In genomic region chr11:66715346-66716085, GRCh38 we compare ENCODE assay signal across 18 cellular contexts. TPM values are rescaled to one million over a fixed set of nuclear protein-coding genes. Genes with fewer than 3 reads are reported as not detected.
DNase-seq lines count a peak whose midpoint lies in the region; FAIRE-seq and TF ChIP-seq lines count a peak whose summit lies in the region.
"Had no signal": no experiment of that assay in that cellular context is flagged by ENCODE, and none has a peak within 500 bp of the region (broad histone marks: within the 10 kb centered on the region; RNA-seq: fewer than 3 reads in every experiment).

No MANE protein-coding gene starts in this region.

- H3K27ac ChIP-seq in H1 (ENCODE audit: low read depth, low read length) = no peak overlapping the region
- H3K27ac ChIP-seq in A673 (ENCODE audit: low read depth, low read length, poor library complexity, severe bottlenecking) = no peak overlapping the region
- H3K27ac ChIP-seq: BLaER1 treated with 17β-estradiol and CSF1 and Interleukin-3, amounts not matched to agents 10 nM and 100 nM had no signal

- no peak overlapping the region for H3K18ac ChIP-seq in H1 (ENCODE audit: extremely low read depth, low read length)

- WGBS in H1 (ENCODE audit: extremely low coverage in 1 of 2, insufficient coverage in 1 of 2, insufficient read length in 1 of 2, insufficient replicate concordance in 2 of 2, low coverage in 1 of 2, low lambda C conversion rate in 2 of 2, missing lambda C conversion rate in 1 of 2), 2 experiments = 94% methylated on average over 18 of the region's 19 CpGs; no CpG with 5 or more reads in 1 of the 2 experiments

- H3K4ac ChIP-seq in H1 (replicated peaks; ENCODE audit: insufficient read length, low read depth, low read length) = no peak overlapping the region

- peaks cover 11% of the 10 kb centered on the region for H3K79me1 ChIP-seq in H1 (ENCODE audit: low read depth, low read length)

- H4K20me1 ChIP-seq in H1 (replicated peaks in 1 of 2; ENCODE audit: control insufficient read depth in 1 of 2, insufficient read depth in 2 of 2, low read length in 2 of 2) = no peaks in the 10 kb centered on the region

- H3K79me2 ChIP-seq in H1 (ENCODE audit: control insufficient read depth in 1 of 2, insufficient read depth in 2 of 2, low read length in 2 of 2) = peaks cover 0 to 9% of the 10 kb centered on the region in 2 experiments; a peak in 1 of 4 replicates

- H4K8ac ChIP-seq in H1 (ENCODE audit: extremely low read depth, insufficient read depth, low read length) = peak overlapping the region; percentile 43; the same call in 1 of the 2 replicates

- DNase-seq in NCI-H82 (lab: John Stamatoyannopoulos, UW) (peak; percentile 72), NCI-H82 treated with DMSO at 0.1 percent for 48 hours (lab: John Stamatoyannopoulos, UW; ENCODE audit: unreplicated experiment) (no peak), H1 (ENCODE audit: low read depth in 1 of 2, low spot score in 2 of 2) (no peak), retinal pigment epithelial cell (ENCODE audit: low read depth) (peak; percentile 66), erythroblast (lab: John Stamatoyannopoulos, UW) (no peak), A673 (ENCODE audit: low spot score) (no peak)
- no peak for DNase-seq in activated CD4-positive, alpha-beta T cell treated with anti-CD3 and anti-CD28 coated beads, Interleukin-2, amount 50 U/mL, for 1 hour
- DNase-seq: 8988T; ACHN; Calu3; CD4-positive, CD25-positive, alpha-beta regulatory T cell; DMS153; DMS79 treated with DMSO at 0.1 percent for 48 hours; EL; GDM1; H7 had no signal

- peaks cover 9 to 26% (median 21%) of the 10 kb centered on the region in 4 experiments for H3K4me1 ChIP-seq in H1 (replicated peaks in 1 of 4; ENCODE audit: control insufficient read depth in 3 of 4, insufficient read depth in 4 of 4, low read length in 3 of 4)
- H3K4me1 ChIP-seq in A673 (ENCODE audit: insufficient read depth, low read length, poor library complexity, severe bottlenecking) = peaks cover 4% of the 10 kb centered on the region

- H3K56ac ChIP-seq in H1 (replicated peaks; ENCODE audit: insufficient read length, low read depth, low read length) = no peak overlapping the region

- H3K4me3 ChIP-seq in H1 (ENCODE audit: extremely low read depth in 1 of 4, insufficient read depth in 2 of 4, low read depth in 3 of 4, low read length in 4 of 4) (no peak overlapping the region), retinal pigment epithelial cell (ENCODE audit: low read length) (no peak overlapping the region), A673 (ENCODE audit: low read depth, low read length, poor library complexity, severe bottlenecking) (no peak overlapping the region)
- H3K4me3 ChIP-seq: BLaER1 treated with 17β-estradiol and CSF1 and Interleukin-3, amounts not matched to agents 10 nM and 100 nM had no signal

- TF ChIP-seq CTCF in H1 (IDR thresholded peaks at IDR 0.05; ENCODE audit: control extremely low read depth in 1 of 3, insufficient read depth in 1 of 3, low read depth in 1 of 3, low read length in 3 of 3) (no peak), retinal pigment epithelial cell (conservative IDR thresholded peaks at IDR 0.05; ENCODE audit: low read depth, low read length) (no peak), A673 (conservative IDR thresholded peaks at IDR 0.05; ENCODE audit: low read depth, low read length) (no peak)

- no peak overlapping the region for H3K9ac ChIP-seq in H1 (replicated peaks in 1 of 4; ENCODE audit: extremely low read depth in 1 of 4, low read depth in 3 of 4, low read length in 3 of 4)
- H3K9ac ChIP-seq: BLaER1 treated with 17β-estradiol and CSF1 and Interleukin-3, amounts not matched to agents 10 nM and 100 nM had no signal

- no peaks in the 10 kb centered on the region for H3K23me2 ChIP-seq in H1 (ENCODE audit: low read depth, low read length)

- no peak overlapping the region for H2BK12ac ChIP-seq in H1 (ENCODE audit: low read depth, low read length)

- TF ChIP-seq RAD21 in H1 (IDR thresholded peaks at IDR 0.05 in 1 of 2, conservative IDR thresholded peaks at IDR 0.05 in 1 of 2; ENCODE audit: low read depth in 2 of 2, low read length in 2 of 2) = no peak

- H2BK120ac ChIP-seq in H1 (replicated peaks; ENCODE audit: low read depth, low read length) = no peak overlapping the region

- H2AFZ ChIP-seq in H1 (ENCODE audit: low read length) = no peak overlapping the region

- H2BK5ac ChIP-seq in H1 (ENCODE audit: low read depth, low read length) = no peak overlapping the region

- no peak overlapping the region for H3K23ac ChIP-seq in H1 (ENCODE audit: insufficient read length)

- H2BK15ac ChIP-seq in H1 (ENCODE audit: low read length) = no peak overlapping the region

- H2BK20ac ChIP-seq in H1 (ENCODE audit: low read length) = no peak overlapping the region

- no peak overlapping the region for H4K91ac ChIP-seq in H1 (replicated peaks; ENCODE audit: insufficient read length, low read length)

- CTCF ChIA-PET in H1 (lab: Charles Lee; ENCODE audit: partially characterized antibody) = interaction anchor here (1.4 to 2.3 kb wide), 5 partner anchors 10 to 137 kb away, joined by 4 to 8 read pairs (median 6); no protein-coding TSS in a partner anchor
- CTCF ChIA-PET in A673 (lab: Charles Lee) = no interaction called here

- intact Hi-C loops in A673 (cut with micrococcal nuclease; ENCODE audit: unreplicated experiment) = no loop called here

- H3K27me3 ChIP-seq in H1 (replicated peaks in 1 of 4; ENCODE audit: control insufficient read depth in 3 of 4, extremely low read depth in 1 of 4, insufficient read depth in 3 of 4, low read length in 3 of 4) (no peaks in the 10 kb centered on the region), A673 (replicated peaks; ENCODE audit: insufficient read depth, low read depth, low read length, poor library complexity) (no peaks in the 10 kb centered on the region)
- H3K27me3 ChIP-seq: BLaER1 treated with 17β-estradiol and CSF1 and Interleukin-3, amounts not matched to agents 10 nM and 100 nM had no signal

- no peak overlapping the region for H3K14ac ChIP-seq in H1 (ENCODE audit: insufficient read length)

- TF ChIP-seq POLR2A in H1 (IDR thresholded peaks at IDR 0.05; ENCODE audit: control extremely low read depth in 1 of 2, low read depth in 2 of 2, low read length in 2 of 2) (no peak), erythroblast (IDR thresholded peaks at IDR 0.05; ENCODE audit: low read length) (no peak)

- POLR2A ChIA-PET in H1 (lab: Charles Lee; ENCODE audit: partially characterized antibody) = no interaction called here
- POLR2A ChIA-PET in A673 (lab: Charles Lee; ENCODE audit: low non-redundant PET) = no interaction called here

- no peak overlapping the region for H3K4me2 ChIP-seq in H1 (ENCODE audit: insufficient read depth in 1 of 2, low read depth in 2 of 2, low read length in 2 of 2)
- H3K4me2 ChIP-seq: BLaER1 treated with 17β-estradiol and CSF1 and Interleukin-3, amounts not matched to agents 10 nM and 100 nM had no signal

- H4K5ac ChIP-seq in H1 (ENCODE audit: insufficient read length, low read depth, low read length) = no peak overlapping the region

- no TSS peak for BruUV-seq in A673 (replicated peaks; lab: Mats Ljungman, UMichigan)

- H3K36me3 ChIP-seq in H1 (ENCODE audit: control insufficient read depth in 2 of 4, insufficient read depth in 4 of 4, low read length in 3 of 4) (peaks cover 13 to 46% (median 45%) of the 10 kb centered on the region in 4 experiments), A673 (ENCODE audit: insufficient read depth, low read length, poor library complexity, severe bottlenecking) (no peaks in the 10 kb centered on the region)

- no peak for FAIRE-seq in H1 (lab: Jason Lieb, UNC)
- FAIRE-seq: GM12892 had no signal

- H2AK5ac ChIP-seq in H1 (ENCODE audit: low read depth, low read length) = no peak overlapping the region

- no peak for TF ChIP-seq EP300 in H1 (IDR thresholded peaks at IDR 0.05; ENCODE audit: borderline replicate concordance in 1 of 2, low read depth in 2 of 2, low read length in 2 of 2)

- H3K9me3 ChIP-seq in H1 (ENCODE audit: insufficient read depth in 2 of 2, low read depth in 1 of 2, low read length in 1 of 2) (no peaks in the 10 kb centered on the region), A673 (ENCODE audit: low read depth, low read length, poor library complexity, severe bottlenecking) (no peaks in the 10 kb centered on the region)
- H3K9me3 ChIP-seq: BLaER1 treated with 17β-estradiol and CSF1 and Interleukin-3, amounts not matched to agents 10 nM and 100 nM had no signal

TF ChIP-seq in H1, 55 proteins besides CTCF, POLR2A, EP300 and RAD21 (continues in another document):
- no peak for TF ChIP-seq BRCA1 (IDR thresholded peaks at IDR 0.05; ENCODE audit: low read depth, low read length)
- TF ChIP-seq SIN3A (conservative IDR thresholded peaks at IDR 0.05 in 1 of 2, IDR thresholded peaks at IDR 0.05 in 1 of 2; ENCODE audit: low read depth in 1 of 2, low read length in 2 of 2) = no peak
- no peak for TF ChIP-seq CBX8 (IDR thresholded peaks at IDR 0.05; ENCODE audit: borderline replicate concordance, low read depth, low read length)
- TF ChIP-seq KDM5A (IDR thresholded peaks at IDR 0.05; ENCODE audit: low read length) = no peak
- TF ChIP-seq RNF2 (IDR thresholded peaks at IDR 0.05; ENCODE audit: borderline replicate concordance, low read depth, low read length, missing control alignments, poor library complexity, severe bottlenecking) = no peak
- no peak for TF ChIP-seq RXRA (IDR thresholded peaks at IDR 0.05; ENCODE audit: insufficient read depth, low read depth, low read length)
- no peak for TF ChIP-seq CHD2 (IDR thresholded peaks at IDR 0.05; ENCODE audit: low read length)

RNA-seq across cellular contexts. Expression of gene SPTBN2, which starts 13.5 kb away (rescaled TPM):
- total RNA-seq in H1 (2021; fragmentation: NEBNext Ultra II Directional; extraction: Animal tissue kit (Norgen Biotek cat#: 25700)) = 69.0 and 71.4 TPM in 2 replicates
- 19.1 and 25.9 TPM in 2 replicates for polyA plus RNA-seq in H1 (2011; rRNA removed)
- 22.8 TPM for polyA plus RNA-seq in H1 (2011; cell fraction: cytosol; rRNA removed)
- 87.4 TPM for polyA plus RNA-seq in H1 (2011; cell fraction: nucleus; rRNA removed)
- polyA plus RNA-seq in H1 (2012, experiment 1 of 2) = 33.8 to 72.3 TPM (median 66.2 TPM) in 4 replicates
- polyA plus RNA-seq in H1 (2012, experiment 2 of 2) = 35.6 TPM
- polyA plus RNA-seq in H1 (2013, experiment 1 of 2) = 24.5 TPM
- polyA plus RNA-seq in H1 (2013, experiment 2 of 2) = 25.1 TPM
- 37.3 and 37.6 TPM in 2 replicates for polyA minus RNA-seq in H1 (2011; rRNA and poly(A)+ RNA removed)
- polyA minus RNA-seq in H1 (2011; cell fraction: cytosol; rRNA and poly(A)+ RNA removed) = 28.1 TPM
- polyA minus RNA-seq in H1 (2011; cell fraction: nucleus; rRNA and poly(A)+ RNA removed) = 34.3 TPM
- total RNA-seq in A673 (2021) = 21.1 and 34.4 TPM in 2 replicates
- polyA plus RNA-seq: CD4-positive, CD25-positive, alpha-beta regulatory T cell had no signal

RNA-seq across cellular contexts. Expression of gene RBM4B, which starts 37.8 kb away (rescaled TPM):
- 27.5 and 30.6 TPM in 2 replicates for total RNA-seq in H1 (2021; fragmentation: NEBNext Ultra II Directional; extraction: Animal tissue kit (Norgen Biotek cat#: 25700))
- polyA plus RNA-seq in H1 (2011; rRNA removed) = 19.2 and 30.5 TPM in 2 replicates
- polyA plus RNA-seq in H1 (2011; cell fraction: cytosol; rRNA removed) = 32.9 TPM
- 37.4 TPM for polyA plus RNA-seq in H1 (2011; cell fraction: nucleus; rRNA removed)
- 25.2 to 37.5 TPM (median 29.7 TPM) in 4 replicates for polyA plus RNA-seq in H1 (2012, experiment 1 of 2)
- polyA plus RNA-seq in H1 (2012, experiment 2 of 2) = 7.2 TPM
- 25.9 TPM for polyA plus RNA-seq in H1 (2013, experiment 1 of 2)
- 24.2 TPM for polyA plus RNA-seq in H1 (2013, experiment 2 of 2)
- polyA minus RNA-seq in H1 (2011; rRNA and poly(A)+ RNA removed) = 25.2 and 29.1 TPM in 2 replicates
- 11.6 TPM for polyA minus RNA-seq in H1 (2011; cell fraction: cytosol; rRNA and poly(A)+ RNA removed)
- polyA minus RNA-seq in H1 (2011; cell fraction: nucleus; rRNA and poly(A)+ RNA removed) = 24.8 TPM
- 35.0 and 40.5 TPM in 2 replicates for total RNA-seq in A673 (2021)

Comparison
In these comparisons a context has a peak if more than half of its experiments do, and no peak if none do; other contexts are left out.
1. DNase-seq: peak in NCI-H82 (single experiment) and retinal pigment epithelial cell (single experiment); none in NCI-H82 treated with DMSO at 0.1 percent for 48 hours (single experiment), H1 (0 of 2), erythroblast (0 of 2), A673 (single experiment) and activated CD4-positive, alpha-beta T cell treated with anti-CD3 and anti-CD28 coated beads, Interleukin-2, amount 50 U/mL, for 1 hour (single experiment).